In genomic region chr5:176817369-176817841, GRCh38 we compare ENCODE assay signal across 11 cellular contexts. TPM values are rescaled to one million over a fixed set of nuclear protein-coding genes. Genes with fewer than 3 reads are reported as not detected.
A peak's percentile ranks its signal among the peaks of the same experiment; 100 is the strongest.
DNase-seq lines count a peak whose midpoint lies in the region; ATAC-seq, FAIRE-seq and TF ChIP-seq lines count a peak whose summit lies in the region.
"Had no signal": no experiment of that assay in that cellular context is flagged by ENCODE, and none has a peak within 500 bp of the region (broad histone marks: within the 10 kb centered on the region; RNA-seq: fewer than 3 reads in every experiment).

No MANE protein-coding gene starts in this region.

- no peaks in the 10 kb centered on the region; the same call in 1 of the 2 replicates for H4K20me1 ChIP-seq in GM12878 (ENCODE audit: control insufficient read depth, insufficient read depth)

- no peak for FAIRE-seq in GM12878 (lab: Jason Lieb, UNC)
- no peak for FAIRE-seq in pancreas (lab: Jason Lieb, UNC)
- FAIRE-seq: GM12892 had no signal

- no peak overlapping the region for H2AFZ ChIP-seq in GM12878 (ENCODE audit: control insufficient read depth, low read depth, low read length)

- no peak for TF ChIP-seq RAD21 in GM12878 (IDR thresholded peaks at IDR 0.05; ENCODE audit: insufficient read depth, low read depth, low read length)

- no peaks in the 10 kb centered on the region for H3K9me3 ChIP-seq in GM12878 (replicated peaks; ENCODE audit: control insufficient read depth, insufficient read depth, low read length)
- H3K9me3 ChIP-seq in pancreas, result no peaks in the 10 kb centered on the region

- H3K79me2 ChIP-seq in GM12878 (ENCODE audit: control insufficient read depth, insufficient read depth, low read length), result no peaks in the 10 kb centered on the region

- no peak for TF ChIP-seq EP300 in GM12878 (IDR thresholded peaks at IDR 0.05; ENCODE audit: borderline replicate concordance in 1 of 2, control insufficient read depth in 1 of 2, low read depth in 2 of 2, low read length in 2 of 2)

- intact Hi-C loops in GM12878 (cut with micrococcal nuclease; ENCODE audit: unreplicated experiment) (loop anchor here (5.0 to 10.0 kb wide), 2 partner anchors 137 to 295 kb away; no protein-coding TSS in a partner anchor), pancreas (cut with DNase I) (no loop called here)

- SMC1A ChIA-PET in GM12878 (lab: Charles Lee; ENCODE audit: uncharacterized antibody, unreplicated experiment), result no interaction called here

- H3K4me1 ChIP-seq in GM12878 (ENCODE audit: control insufficient read depth, insufficient read depth, low read length), result no peaks in the 10 kb centered on the region
- H3K4me1 ChIP-seq in pancreas, result no peaks in the 10 kb centered on the region

- POLR2A ChIA-PET in GM12878 (lab: Charles Lee), result no interaction called here

- TF ChIP-seq CTCF in GM12878 (IDR thresholded peaks at IDR 0.05 in 2 of 3, conservative IDR thresholded peaks at IDR 0.05 in 1 of 3; ENCODE audit: control insufficient read depth in 2 of 3, extremely low read depth in 1 of 3, insufficient read depth in 1 of 3, low read depth in 3 of 3, low read length in 3 of 3) (no peak), pancreas (IDR thresholded peaks at IDR 0.05) (no peak)

- in situ Hi-C loops in GM12878 (cut with MboI), result no loop called here

- no peak overlapping the region for H3K9ac ChIP-seq in GM12878 (ENCODE audit: control insufficient read depth, insufficient read depth, low read length)

- CTCF ChIA-PET in GM12878 (lab: Yijun Ruan, JAX), result no interaction called here

- BruUV-seq in GM12878 (replicated peaks; lab: Mats Ljungman, UMichigan), result no TSS peak

- WGBS in GM12878 (ENCODE audit: insufficient coverage, insufficient replicate concordance, low lambda C conversion rate, missing lambda C conversion rate), result 3% methylated on average over 40 of the region's 42 CpGs
- WGBS in pancreas, 2 donors, result 5 to 6% methylated on average over 20 to 42 of the region's 42 CpGs

- peak; percentile 1 for ATAC-seq in GM18907 (IDR thresholded peaks at IDR 0.05; ENCODE audit: unreplicated experiment)
- ATAC-seq in GM12878, result no peak
- ATAC-seq in pancreas, result peak in 3 of 4 donors; percentile 20 to 49 (median 45)

- TF ChIP-seq POLR2A in GM12878 (IDR thresholded peaks at IDR 0.05; ENCODE audit: low read depth, low read length), result no peak

- H3K27me3 ChIP-seq in GM12878 (replicated peaks in 1 of 2; ENCODE audit: control insufficient read depth in 2 of 2, insufficient read depth in 2 of 2, low read length in 1 of 2), result peaks cover 1 to 12% of the 10 kb centered on the region in 2 experiments; a peak in 3 of 4 replicates
- H3K27me3 ChIP-seq in pancreas, result no peaks in the 10 kb centered on the region

- RAD21 ChIA-PET in GM12878 (lab: Charles Lee; ENCODE audit: unreplicated experiment), result interaction anchor here (1.6 to 2.0 kb wide), 2 partner anchors 70 to 157 kb away, joined by 4 to 7 read pairs; no protein-coding TSS in a partner anchor

- peak; percentile 45 for DNase-seq in NCI-H128 (lab: John Stamatoyannopoulos, UW; ENCODE audit: unreplicated experiment)
- DNase-seq in GM12878 (ENCODE audit: low read depth, low spot score), result no peak
- DNase-seq in pancreas, result no peak
- no peak for DNase-seq in T-helper 1 cell
- DNase-seq in HCEC 1CT, result no peak
- DNase-seq in KG1 (lab: John Stamatoyannopoulos, UW), result no peak
- no peak for DNase-seq in GM19240 (ENCODE audit: insufficient read length, low spot score)
- DNase-seq: amniotic stem cell had no signal

- H3K36me3 ChIP-seq in GM12878 (ENCODE audit: control insufficient read depth in 2 of 2, insufficient read depth in 2 of 2, low read length in 1 of 2) (no peaks in the 10 kb centered on the region), pancreas (no peaks in the 10 kb centered on the region)

- no peak overlapping the region for H3K27ac ChIP-seq in GM12878 (ENCODE audit: control insufficient read depth, insufficient read depth)
- no peak overlapping the region for H3K27ac ChIP-seq in pancreas

- H3K4me2 ChIP-seq in GM12878 (ENCODE audit: control insufficient read depth, insufficient read depth), result peak overlapping the region; percentile 22; the same call in 1 of the 2 replicates

- no peak overlapping the region for H3K4me3 ChIP-seq in GM12878
- H3K4me3 ChIP-seq in pancreas, result peak overlapping the region in 3 of 4 donors; percentile 12 to 50 (median 36)

TF ChIP-seq in GM12878, 131 proteins besides CTCF, POLR2A, EP300 and RAD21:
- TF ChIP-seq RCOR1 (conservative IDR thresholded peaks at IDR 0.05; ENCODE audit: low read depth, low read length) (no peak), ZNF592 (IDR thresholded peaks at IDR 0.05) (no peak), BHLHE40 (IDR thresholded peaks at IDR 0.05; ENCODE audit: borderline replicate concordance in 1 of 2, low read depth in 2 of 2, low read length in 1 of 2) (peak in 1 of 2 experiments; percentile 71; a peak in 2 of 4 replicates)

RNA-seq across cellular contexts. Expression of gene UNC5A, which starts 7.0 kb away (rescaled TPM):
- total RNA-seq in GM12878 (2013; cell fraction: nucleolus; rRNA removed), result not detected in 2 replicates
- not detected in 2 replicates for total RNA-seq in GM12878 (2014; rRNA removed)
- total RNA-seq in GM12878 (2014; rRNA removed; fragmentation: Illumina TruSeq; extraction: Trizol), result not detected in 2 replicates
- total RNA-seq in GM12878 (2021), result not detected in 2 replicates
- not detected for polyA plus RNA-seq in GM12878 (2011; ENCODE audit: low read depth)
- polyA plus RNA-seq in GM12878 (2011; rRNA removed), result not detected in 2 replicates
- polyA plus RNA-seq in GM12878 (2011; cell fraction: cytosol; rRNA removed), result not detected in 2 replicates
- not detected in 2 replicates for polyA plus RNA-seq in GM12878 (2011; cell fraction: nucleus; rRNA removed)
- not detected in 2 replicates for polyA plus RNA-seq in GM12878 (2012)
- not detected in 2 replicates for polyA plus RNA-seq in GM12878 (2014; fragmentation: Illumina TruSeq; extraction: Trizol)
- not detected for polyA plus RNA-seq in GM12878 (2014; fragmentation: Nextera tagmentation; extraction: Ambion mirVana)
- polyA plus RNA-seq in GM12878 (2014; rRNA removed), result not detected in 2 replicates
- not detected for polyA plus RNA-seq in GM12878 (2016; fragmentation: Nextera tagmentation; extraction: Ambion mirVana)
- not detected in 2 replicates for polyA minus RNA-seq in GM12878 (2011; rRNA and poly(A)+ RNA removed)
- polyA minus RNA-seq in GM12878 (2011; cell fraction: cytosol; rRNA and poly(A)+ RNA removed), result not detected in 2 replicates
- polyA minus RNA-seq in GM12878 (2011; cell fraction: nucleus; rRNA and poly(A)+ RNA removed), result not detected in 2 replicates
- total RNA-seq in pancreas, result under 1 TPM; 0.09 to 0.49 (median 0.22) TPM
- 1 to 10 TPM; 2.3 to 3.6 TPM for polyA plus RNA-seq in pancreas
- total RNA-seq: T-helper 1 cell treated with Interleukin-12 subunit alpha and Interleukin-12 subunit beta and Interleukin-4 antibody, amounts not matched to agents 30 ng/mL and 1 ng/mL, for 36 hours had no signal
